Comparison of ENCODE assay signal across 9 cellular contexts in genomic region chr15:44682809-44683682, GRCh38. TPM values are rescaled to one million over a fixed set of nuclear protein-coding genes. Genes with fewer than 3 reads are reported as not detected.
DNase-seq lines count a peak whose midpoint lies in the region; ATAC-seq and TF ChIP-seq lines count a peak whose summit lies in the region.
"Not testable (repeated sequence)": the region's sequence is repeated elsewhere in the genome, so short reads cannot be mapped to it uniquely, and the experiment has no call there.
"Had no signal": no experiment of that assay in that cellular context is flagged by ENCODE, and none has a peak within 500 bp of the region (broad histone marks: within the 10 kb centered on the region; RNA-seq: fewer than 3 reads in every experiment).

No MANE protein-coding gene starts in this region.

- H3K27ac ChIP-seq in lower lobe of right lung, result peak overlapping the region; percentile 79
- peak overlapping the region; percentile 71 for H3K27ac ChIP-seq in upper lobe of right lung

- H3K4me1 ChIP-seq in lower lobe of right lung, result peaks cover 23% of the 10 kb centered on the region
- peaks cover 16% of the 10 kb centered on the region for H3K4me1 ChIP-seq in upper lobe of right lung

- intact Hi-C loops in lower lobe of right lung (cut with DNase I); upper lobe of right lung (cut with DNase I): not testable (repeated sequence)

- not testable (repeated sequence) for H3K27me3 ChIP-seq in lower lobe of right lung (ENCODE audit: low read depth); upper lobe of right lung

- ATAC-seq in lower lobe of right lung, result peak; percentile 72 to 82
- ATAC-seq in upper lobe of right lung, result peak; percentile 79

- H3K36me3 ChIP-seq in lower lobe of right lung, upper lobe of right lung: not testable (repeated sequence)

- not testable (repeated sequence) for H3K9me3 ChIP-seq in lower lobe of right lung, upper lobe of right lung

- DNase-seq in GM12865 (ENCODE audit: low read depth), result peak; percentile 89
- peak; percentile 45 for DNase-seq in NCI-H2107 treated with DMSO at 0.1 percent for 48 hours (lab: John Stamatoyannopoulos, UW; ENCODE audit: unreplicated experiment)
- DNase-seq in T-helper 1 cell, result peak; percentile 43 to 92 (median 65)
- DNase-seq in activated T-cell treated with anti-CD3 and anti-CD28 coated beads for 48 hours (ENCODE audit: low read depth), result peak; percentile 65
- peak; percentile 64 for DNase-seq in effector CD4-positive, alpha-beta T cell
- DNase-seq in lower lobe of right lung, result peak; percentile 95
- peak; percentile 41 to 50 for DNase-seq in stimulated activated CD4-positive, alpha-beta T cell treated with anti-CD3 and anti-CD28 coated beads, Interleukin-1b, Interleukin-23, amount 100 ng/mL, for 4 hours (ENCODE audit: low read depth in 2 of 2)
- peak; percentile 93 for DNase-seq in upper lobe of right lung

- peak overlapping the region; percentile 20; the same call in 1 of the 2 replicates for H3K4me3 ChIP-seq in GM12865 (ENCODE audit: low read depth, low read length)
- H3K4me3 ChIP-seq in lower lobe of right lung, result peak overlapping the region; percentile 20
- H3K4me3 ChIP-seq in upper lobe of right lung, result not testable (repeated sequence)

- TF ChIP-seq CTCF in GM12865 (IDR thresholded peaks at IDR 0.05; ENCODE audit: insufficient read depth, low read depth, low read length, missing control alignments); lower lobe of right lung (IDR thresholded peaks at IDR 0.05); upper lobe of right lung (IDR thresholded peaks at IDR 0.05): not testable (repeated sequence)

RNA-seq across cellular contexts. Expression of gene SPG11, which starts 19.6 kb away (rescaled TPM):
- total RNA-seq in lower lobe of right lung (99.7 TPM), upper lobe of right lung (97.6 TPM)

RNA-seq across cellular contexts. Expression of gene PATL2, which starts 28.1 kb away (rescaled TPM):
- 4.5 TPM for total RNA-seq in lower lobe of right lung
- 3.7 TPM for total RNA-seq in upper lobe of right lung
- total RNA-seq: IMR-90 had no signal

RNA-seq across cellular contexts. Expression of gene B2M, which starts 28.3 kb away (rescaled TPM):
- total RNA-seq in lower lobe of right lung (4,741 TPM), upper lobe of right lung (4,033 TPM)

RNA-seq across cellular contexts. Expression of gene TRIM69, which starts 53.3 kb away (rescaled TPM):
- total RNA-seq in lower lobe of right lung (27.2 TPM), upper lobe of right lung (25.4 TPM)

Comparison
In these comparisons a context has a peak if more than half of its experiments do, and no peak if none do; other contexts are left out.
1. DNase-seq: peak in every context shown above with its lines; median percentile 95 in lower lobe of right lung; 93 in upper lobe of right lung; 89 in GM12865; 65 in T-helper 1 cell; 65 in activated T-cell treated with anti-CD3 and anti-CD28 coated beads for 48 hours; 64 in effector CD4-positive, alpha-beta T cell; 46 in stimulated activated CD4-positive, alpha-beta T cell treated with anti-CD3 and anti-CD28 coated beads, Interleukin-1b, Interleukin-23, amount 100 ng/mL, for 4 hours; 45 in NCI-H2107 treated with DMSO at 0.1 percent for 48 hours.